Comparison of ENCODE assay signal across 8 cellular contexts in genomic region chr17:81576621-81577277, GRCh38. TPM values are rescaled to one million over a fixed set of nuclear protein-coding genes. Genes with fewer than 3 reads are reported as not detected.
DNase-seq lines count a peak whose midpoint lies in the region; ATAC-seq, FAIRE-seq and TF ChIP-seq lines count a peak whose summit lies in the region.

No MANE protein-coding gene starts in this region.

- ATAC-seq in Panc1 = peak; percentile 91
- peak in 1 of 2 donors; percentile 9 for ATAC-seq in gastrocnemius medialis

- intact Hi-C loops in Panc1 (cut with micrococcal nuclease; ENCODE audit: unreplicated experiment) (no loop called here), gastrocnemius medialis (cut with DNase I; ENCODE audit: low total_unique reads) (no loop called here)

- TF ChIP-seq CTCF in Panc1 (IDR thresholded peaks at IDR 0.05) (no peak), epithelial cell of esophagus (IDR thresholded peaks at IDR 0.05; ENCODE audit: insufficient read depth, low read depth, low read length, missing control alignments) (no peak), gastrocnemius medialis (IDR thresholded peaks at IDR 0.05 in 4 of 5, conservative IDR thresholded peaks at IDR 0.05 in 1 of 5) (no peak)

- no peak overlapping the region; a peak in 1 of 4 replicates for H3K4me3 ChIP-seq in Panc1 (ENCODE audit: low read depth in 2 of 2, low read length in 2 of 2)
- no peak overlapping the region for H3K4me3 ChIP-seq in epithelial cell of esophagus (ENCODE audit: low read length)
- H3K4me3 ChIP-seq in gastrocnemius medialis = no peak overlapping the region

- H3K9me3 ChIP-seq in Panc1 (ENCODE audit: control insufficient read depth, insufficient read depth, low read depth, low read length) (no peaks in the 10 kb centered on the region), gastrocnemius medialis (no peaks in the 10 kb centered on the region)

- no peak for TF ChIP-seq POLR2A in gastrocnemius medialis (IDR thresholded peaks at IDR 0.05)

- peak; percentile 92 for FAIRE-seq in G401.6 (lab: Jason Lieb, UNC)

- no peaks in the 10 kb centered on the region for H3K27me3 ChIP-seq in Panc1 (ENCODE audit: control insufficient read depth, insufficient read depth, low read length)
- H3K27me3 ChIP-seq in gastrocnemius medialis = no peaks in the 10 kb centered on the region

- H3K4me1 ChIP-seq in Panc1 (ENCODE audit: control insufficient read depth, insufficient read depth, low read length) (peaks cover 91% of the 10 kb centered on the region), gastrocnemius medialis (peaks cover 12 to 17% of the 10 kb centered on the region in 2 donors)

- POLR2A ChIA-PET in Panc1 (lab: Charles Lee) = no interaction called here

- DNase-seq in Panc1 (ENCODE audit: low read depth, low spot score) (no peak), epithelial cell of esophagus (ENCODE audit: low read depth) (peak; percentile 63), gastrocnemius medialis (no peak), NCI-H82 (lab: John Stamatoyannopoulos, UW) (no peak), NOMO-1 (lab: John Stamatoyannopoulos, UW; ENCODE audit: unreplicated experiment in 2 of 2) (no peak), DMS153 treated with DMSO at 0.1 percent for 48 hours (lab: John Stamatoyannopoulos, UW; ENCODE audit: unreplicated experiment) (no peak)
- DNase-seq in activated naive CD4-positive, alpha-beta T cell (lab: John Stamatoyannopoulos, UW) = no peak

- H3K36me3 ChIP-seq in Panc1 (ENCODE audit: control insufficient read depth, insufficient read depth, low read length) (peaks cover 16% of the 10 kb centered on the region; the same call in 1 of the 2 replicates), gastrocnemius medialis (peaks cover 2 to 42% of the 10 kb centered on the region in 2 donors)

- BruUV-seq in Panc1 (replicated peaks; lab: Mats Ljungman, UMichigan) = no TSS peak

- in situ Hi-C loops in Panc1 (cut with HindIII; ENCODE audit: low pct_unique_long_range_greater_than_20kb, low sequenced_read_pairs) = no loop called here
- in situ Hi-C loops in gastrocnemius medialis (cut with MboI; ENCODE audit: low sequenced_read_pairs in 4 of 4) = no loop called here

- CTCF ChIA-PET in Panc1 (lab: Charles Lee) = interaction anchor here (1.2 kb wide), 1 partner anchor 17 kb away, joined by 4 read pairs; no protein-coding TSS in a partner anchor

- H3K27ac ChIP-seq in Panc1 (ENCODE audit: low read length) (peak overlapping the region; percentile 100), gastrocnemius medialis (peak overlapping the region in 3 of 4 donors; percentile 20 to 28 (median 23))

RNA-seq across cellular contexts. Expression of gene FAAP100, which starts 24.6 kb away (rescaled TPM):
- total RNA-seq in Panc1 (2021; ENCODE audit: unreplicated experiment) (265 TPM), gastrocnemius medialis (10 to 100 TPM; 14.4 to 27.9 (median 15.6) TPM)
- 232 TPM for polyA plus RNA-seq in Panc1 (2012; ENCODE audit: insufficient read length)

RNA-seq across cellular contexts. Expression of gene FSCN2, which starts 48.6 kb away (rescaled TPM):
- total RNA-seq in Panc1 (2021; ENCODE audit: unreplicated experiment) (1.2 TPM), gastrocnemius medialis (under 1 TPM in 2 of 4 donors, not detected in 2; 0.20 to 0.46 TPM)
- 9.6 TPM for polyA plus RNA-seq in Panc1 (2012; ENCODE audit: insufficient read length)
